In the genomic region with DNA sequence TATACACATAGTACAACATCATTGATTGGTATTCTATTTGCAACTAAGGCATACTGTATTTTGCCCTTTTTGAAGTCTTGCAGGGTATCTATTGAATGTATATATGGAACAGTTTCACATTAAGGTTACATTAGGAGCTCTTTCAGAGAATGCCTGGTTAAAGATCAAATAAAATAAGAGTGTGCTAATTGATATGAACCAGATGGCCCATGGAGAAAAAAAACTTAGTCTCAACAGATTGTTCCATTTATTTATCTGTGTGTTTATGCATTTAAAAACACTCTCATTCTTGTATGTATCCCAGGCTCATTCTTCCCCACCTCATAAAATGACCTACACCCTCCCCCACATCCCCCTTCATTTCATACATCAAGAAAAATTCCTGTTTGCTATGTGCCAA, we compare ENCODE assay signal across 28 cellular contexts. TPM values are rescaled to one million over a fixed set of nuclear protein-coding genes. Genes with fewer than 3 reads are reported as not detected.
"Had no signal": no experiment of that assay in that cellular context is flagged by ENCODE, and none has a peak within 500 bp of the region (broad histone marks: within the 10 kb centered on the region; RNA-seq: fewer than 3 reads in every experiment).

No MANE protein-coding gene starts in this region.

- H3K4me3 Mint-ChIP-seq: dendritic cell treated with granulocyte-macrophage colony-stimulating factor and Interleukin-4, amounts not matched to agents 40 ng/mL and 50 ng/mL, for 4 days; endodermal cell; naive thymus-derived CD8-positive, alpha-beta T cell; stimulated activated memory B cell treated with anti-CD40 and anti-IgM and Interleukin-4, amounts not matched to agents 10 μg/mL and 1 μg/mL and 100 μg/mL, for 72 hours; type B pancreatic cell had no signal

- H3K9me3 Mint-ChIP-seq: type B pancreatic cell had no signal

- H3K4me1 ChIP-seq: colonic mucosa, esophagus muscularis mucosa, heart left ventricle, left lung, psoas muscle, sigmoid colon, testis, tibial artery had no signal

- H3K27ac ChIP-seq: colonic mucosa, esophagus muscularis mucosa, heart left ventricle, left lung, ovary, psoas muscle, sigmoid colon, testis, tibial artery had no signal

- DNase-seq: colonic mucosa; effector CD8-positive, alpha-beta T cell; endodermal cell; heart left ventricle; hippocampal formation; left cardiac atrium; left lung; mesenchymal stem cell; naive thymus-derived CD8-positive, alpha-beta T cell; occipital lobe; ovary; posterior cingulate gyrus; psoas muscle; right cardiac atrium; sigmoid colon; stimulated activated CD4-positive, alpha-beta T cell treated with anti-CD3 and anti-CD28 coated beads, Interleukin-4, amount 100 ng/mL, for 4 hours; stimulated activated naive CD8-positive, alpha-beta T cell treated with anti-CD3 and anti-CD28 coated beads, Interleukin-15, Interleukin-2, amounts not matched to agents 100 U/mL and 50 U/mL, for 24 hours; substantia nigra; testis; tibial artery had no signal

- H3K36me3 Mint-ChIP-seq: stimulated activated memory B cell treated with anti-CD40 and anti-IgM and Interleukin-4, amounts not matched to agents 10 μg/mL and 1 μg/mL and 100 μg/mL, for 72 hours; type B pancreatic cell had no signal

- H3K4me1 Mint-ChIP-seq: naive thymus-derived CD8-positive, alpha-beta T cell; stimulated activated memory B cell treated with anti-CD40 and anti-IgM and Interleukin-4, amounts not matched to agents 10 μg/mL and 1 μg/mL and 100 μg/mL, for 72 hours had no signal

- H3K27me3 ChIP-seq: colonic mucosa, heart left ventricle, left lung, ovary, sigmoid colon, testis, tibial artery had no signal

- H3K27ac Mint-ChIP-seq: dendritic cell treated with granulocyte-macrophage colony-stimulating factor and Interleukin-4, amounts not matched to agents 40 ng/mL and 50 ng/mL, for 4 days; endodermal cell; naive thymus-derived CD8-positive, alpha-beta T cell; stimulated activated memory B cell treated with anti-CD40 and anti-IgM and Interleukin-4, amounts not matched to agents 10 μg/mL and 1 μg/mL and 100 μg/mL, for 72 hours; type B pancreatic cell had no signal

- H3K27me3 Mint-ChIP-seq: naive thymus-derived CD8-positive, alpha-beta T cell; stimulated activated memory B cell treated with anti-CD40 and anti-IgM and Interleukin-4, amounts not matched to agents 10 μg/mL and 1 μg/mL and 100 μg/mL, for 72 hours; type B pancreatic cell had no signal

- H3K36me3 ChIP-seq: colonic mucosa, esophagus muscularis mucosa, heart left ventricle, left lung, ovary, sigmoid colon, tibial artery had no signal

- H3K4me3 ChIP-seq: colonic mucosa, esophagus muscularis mucosa, heart left ventricle, left lung, ovary, psoas muscle, sigmoid colon, testis, tibial artery had no signal

- H3K9me3 ChIP-seq: colonic mucosa, ovary, sigmoid colon, testis had no signal

RNA-seq across cellular contexts. Expression of a gene that starts 35.2 kb away (rescaled TPM):
- total RNA-seq: colonic mucosa; endodermal cell; endothelial cell of umbilical vein; epithelial cell of proximal tubule; kidney epithelial cell; left cardiac atrium; left lung; myocyte; naive thymus-derived CD8-positive, alpha-beta T cell; right cardiac atrium had no signal
- polyA plus RNA-seq: endothelial cell of umbilical vein; heart left ventricle; naive thymus-derived CD8-positive, alpha-beta T cell had no signal
